Comparison of ENCODE assay signal across 20 cellular contexts in genomic region chrX:116872931-116873330, GRCh38.
"Had no signal": no experiment of that assay in that cellular context is flagged by ENCODE, and none has a peak within 500 bp of the region (broad histone marks: within the 10 kb centered on the region; RNA-seq: fewer than 3 reads in every experiment).

No MANE protein-coding gene starts in this region.

- H3K4me3 ChIP-seq: esophagus muscularis mucosa, neural progenitor cell, right atrium auricular region, skin epidermis, tibial nerve, vagina had no signal

- H2AFZ ChIP-seq: neural progenitor cell had no signal

- DNase-seq: activated CD4-positive, alpha-beta T cell treated with anti-CD3 and anti-CD28 coated beads, Interleukin-2, amount 50 U/mL, for 4 hours; activated gamma-delta T cell; dermis blood vessel endothelial cell; effector memory CD4-positive, alpha-beta T cell; head of caudate nucleus; left ventricle myocardium superior; naive thymus-derived CD4-positive, alpha-beta T cell; stimulated activated CD4-positive, alpha-beta T cell treated with anti-CD3 and anti-CD28 coated beads, Interleukin-15, amount 100 ng/mL, for 24 hours; stimulated activated CD4-positive, alpha-beta T cell treated with anti-CD3 and anti-CD28 coated beads, Interleukin-2, amount 100 ng/mL, for 48 hours; T-helper 17 cell had no signal

- H3K4me1 Mint-ChIP-seq: activated naive CD4-positive, alpha-beta T cell treated with anti-CD3 and anti-CD28 coated beads, Interleukin-2, amount 50 U/mL, for 24 hours; memory B cell; naive thymus-derived CD4-positive, alpha-beta T cell; neural progenitor cell; T-helper 17 cell had no signal

- H3K27ac ChIP-seq: esophagus muscularis mucosa, neural progenitor cell, right atrium auricular region, skin epidermis, tibial nerve, vagina had no signal

- H3K9me3 ChIP-seq: esophagus muscularis mucosa, right atrium auricular region, tibial nerve, vagina had no signal

- H3K36me3 Mint-ChIP-seq: activated naive CD4-positive, alpha-beta T cell treated with anti-CD3 and anti-CD28 coated beads, Interleukin-2, amount 50 U/mL, for 24 hours; memory B cell; naive thymus-derived CD4-positive, alpha-beta T cell; neural progenitor cell had no signal

- H3K4me2 ChIP-seq: neural progenitor cell had no signal

- H3K27me3 ChIP-seq: esophagus muscularis mucosa, neural progenitor cell, right atrium auricular region, tibial nerve, vagina had no signal

- ATAC-seq: left ventricle myocardium superior; naive thymus-derived CD4-positive, alpha-beta T cell; T-helper 17 cell had no signal

- H3K27ac Mint-ChIP-seq: activated naive CD4-positive, alpha-beta T cell treated with anti-CD3 and anti-CD28 coated beads, Interleukin-2, amount 50 U/mL, for 24 hours; memory B cell; naive thymus-derived CD4-positive, alpha-beta T cell; neural progenitor cell; progenitor cell of endocrine pancreas; stimulated activated naive CD8-positive, alpha-beta T cell treated with anti-CD3 and anti-CD28 coated beads, Interleukin-15, Interleukin-2, amounts not matched to agents 100 ng/mL and 50 ng/mL, for 24 hours; T-helper 17 cell had no signal

- H3K36me3 ChIP-seq: esophagus muscularis mucosa, neural progenitor cell, right atrium auricular region, tibial nerve, vagina had no signal

- H3K4me1 ChIP-seq: esophagus muscularis mucosa, neural progenitor cell, right atrium auricular region, tibial nerve, vagina had no signal

- H3K9me3 Mint-ChIP-seq: activated naive CD4-positive, alpha-beta T cell treated with anti-CD3 and anti-CD28 coated beads, Interleukin-2, amount 50 U/mL, for 24 hours; memory B cell; neural progenitor cell; stimulated activated naive CD8-positive, alpha-beta T cell treated with anti-CD3 and anti-CD28 coated beads, Interleukin-15, Interleukin-2, amounts not matched to agents 100 ng/mL and 50 ng/mL, for 24 hours had no signal

- H3K9ac ChIP-seq: neural progenitor cell had no signal

- H3K27me3 Mint-ChIP-seq: activated naive CD4-positive, alpha-beta T cell treated with anti-CD3 and anti-CD28 coated beads, Interleukin-2, amount 50 U/mL, for 24 hours; memory B cell; naive thymus-derived CD4-positive, alpha-beta T cell; progenitor cell of endocrine pancreas; stimulated activated naive CD8-positive, alpha-beta T cell treated with anti-CD3 and anti-CD28 coated beads, Interleukin-15, Interleukin-2, amounts not matched to agents 100 ng/mL and 50 ng/mL, for 24 hours; T-helper 17 cell had no signal

- H3K4me3 Mint-ChIP-seq: activated naive CD4-positive, alpha-beta T cell treated with anti-CD3 and anti-CD28 coated beads, Interleukin-2, amount 50 U/mL, for 24 hours; memory B cell; naive thymus-derived CD4-positive, alpha-beta T cell; neural progenitor cell; stimulated activated naive CD8-positive, alpha-beta T cell treated with anti-CD3 and anti-CD28 coated beads, Interleukin-15, Interleukin-2, amounts not matched to agents 100 ng/mL and 50 ng/mL, for 24 hours; T-helper 17 cell had no signal
